Comparison of ENCODE assay signal across 21 cellular contexts in genomic region chr11:7614656-7615055, GRCh38.
"Had no signal": no experiment of that assay in that cellular context is flagged by ENCODE, and none has a peak within 500 bp of the region (broad histone marks: within the 10 kb centered on the region; RNA-seq: fewer than 3 reads in every experiment).

No MANE protein-coding gene starts in this region.

- H3K4me2 ChIP-seq: SK-N-SH had no signal

- H3K9me3 ChIP-seq: SK-N-SH had no signal

- H3K9ac ChIP-seq: SK-N-SH had no signal

- DNase-seq: IMR-90, Kasumi-1, KG1, MM.1S, NCI-H1048, NCI-H1105, NCI-H1417, NCI-H1436 treated with DMSO at 0.1 percent for 48 hours, NCI-H1694, NCI-H187 treated with DMSO at 0.1 percent for 48 hours, NCI-H2029 treated with DMSO at 0.1 percent for 48 hours, NCI-H2107, NCI-H2227 treated with DMSO at 0.1 percent for 48 hours, NCI-H524 treated with DMSO at 0.1 percent for 48 hours, NCI-H69, NCI-H774, SHP77, SK-N-SH, SW 1271 had no signal

- H3K27ac ChIP-seq: RWPE1 had no signal

- FAIRE-seq: HepG2 had no signal

- ATAC-seq: HepG2 had no signal
